21 cellular contexts compared by ENCODE assay signal in the genomic region with DNA sequence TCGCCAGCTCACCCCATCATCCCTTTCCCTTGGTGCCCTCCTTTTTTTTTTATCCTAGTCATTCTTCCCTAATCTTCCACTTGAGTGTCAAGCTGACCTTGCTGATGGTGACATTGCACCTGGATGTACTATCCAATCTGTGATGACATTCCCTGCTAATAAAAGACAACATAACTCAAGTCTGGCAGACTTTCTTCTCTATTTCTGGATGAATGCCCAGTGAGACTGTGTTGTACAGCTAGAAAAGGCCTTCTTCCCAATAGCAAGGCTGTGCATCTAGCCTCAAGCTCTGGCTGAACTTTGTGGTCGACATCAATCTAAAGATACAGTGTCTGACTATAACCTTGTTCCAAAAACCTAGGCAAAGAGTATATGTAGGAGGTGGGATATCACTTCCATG. TPM values are rescaled to one million over a fixed set of nuclear protein-coding genes. Genes with fewer than 3 reads are reported as not detected.
DNase-seq lines count a peak whose midpoint lies in the region; ATAC-seq and TF ChIP-seq lines count a peak whose summit lies in the region.
"Had no signal": no experiment of that assay in that cellular context is flagged by ENCODE, and none has a peak within 500 bp of the region (broad histone marks: within the 10 kb centered on the region; RNA-seq: fewer than 3 reads in every experiment).

No MANE protein-coding gene starts in this region.

- peak overlapping the region; percentile 5; the same call in 1 of the 2 replicates for H3K27ac ChIP-seq in C4-2B
- H3K27ac ChIP-seq in vagina: no peak overlapping the region
- H3K27ac ChIP-seq: ascending aorta, neutrophil, SJCRH30 had no signal

- H3K9me3 ChIP-seq in vagina: no peaks in the 10 kb centered on the region
- H3K9me3 ChIP-seq: ascending aorta, neutrophil, SJCRH30 had no signal

- intact Hi-C loops in vagina (cut with DNase I): no loop called here

- H3K4me1 Mint-ChIP-seq in activated naive CD8-positive, alpha-beta T cell (ENCODE audit: low read depth): peaks cover 89% of the 10 kb centered on the region
- H3K4me1 Mint-ChIP-seq in memory B cell: peaks cover 54% of the 10 kb centered on the region
- H3K4me1 Mint-ChIP-seq: endodermal cell had no signal

- H3K27ac Mint-ChIP-seq in activated naive CD8-positive, alpha-beta T cell: peak overlapping the region; percentile 94
- H3K27ac Mint-ChIP-seq in memory B cell: peak overlapping the region; percentile 89
- H3K27ac Mint-ChIP-seq: endodermal cell; T-helper 2 cell treated with Interferon-gamma antibody and Interleukin-4, amounts not matched to agents 5 μg/mL and 100 μg/mL, for 36 hours had no signal

- H3K4me3 ChIP-seq in vagina: no peak overlapping the region
- H3K4me3 ChIP-seq: ascending aorta, SJCRH30 had no signal

- DNase-seq in EH (ENCODE audit: low read depth): peak; percentile 55
- no peak for DNase-seq in memory B cell (ENCODE audit: low spot score in 2 of 2)
- no peak for DNase-seq in LoVo (ENCODE audit: low spot score)
- DNase-seq in vagina (ENCODE audit: extremely low spot score in 2 of 2): no peak
- DNase-seq: endodermal cell, GDM1, KG1, midbrain, NCI-H526, right cardiac atrium, SJCRH30 had no signal

- H3K27me3 Mint-ChIP-seq in activated naive CD8-positive, alpha-beta T cell: no peaks in the 10 kb centered on the region
- H3K27me3 Mint-ChIP-seq in memory B cell: no peaks in the 10 kb centered on the region

- H3K9me3 Mint-ChIP-seq in activated naive CD8-positive, alpha-beta T cell (ENCODE audit: low read depth): no peaks in the 10 kb centered on the region
- H3K9me3 Mint-ChIP-seq in memory B cell: no peaks in the 10 kb centered on the region
- H3K9me3 Mint-ChIP-seq: endodermal cell; T-helper 2 cell treated with Interferon-gamma antibody and Interleukin-4, amounts not matched to agents 5 μg/mL and 100 μg/mL, for 36 hours had no signal

- no peak for TF ChIP-seq POLR2A in vagina (IDR thresholded peaks at IDR 0.05)

- no peak for TF ChIP-seq CTCF in C4-2B (conservative IDR thresholded peaks at IDR 0.05)
- TF ChIP-seq CTCF in vagina (IDR thresholded peaks at IDR 0.05): no peak

- no peaks in the 10 kb centered on the region for H3K36me3 ChIP-seq in vagina
- H3K36me3 ChIP-seq: ascending aorta, neutrophil, SJCRH30 had no signal

- H3K36me3 Mint-ChIP-seq in activated naive CD8-positive, alpha-beta T cell: peaks cover 27% of the 10 kb centered on the region
- peaks cover 40% of the 10 kb centered on the region for H3K36me3 Mint-ChIP-seq in memory B cell

- ATAC-seq in memory B cell (ENCODE audit: low read depth) (no peak), GM19351 (IDR thresholded peaks at IDR 0.05; ENCODE audit: unreplicated experiment) (no peak)
- ATAC-seq: activated CD4-positive, CD25-positive, alpha-beta regulatory T cell treated with anti-CD3 and anti-CD28 coated beads, Interleukin-2, amount 50 U/mL, for 24 hours had no signal

- no peaks in the 10 kb centered on the region for H3K27me3 ChIP-seq in vagina
- H3K27me3 ChIP-seq: ascending aorta had no signal

- peaks cover 2% of the 10 kb centered on the region for H3K4me1 ChIP-seq in vagina
- H3K4me1 ChIP-seq: ascending aorta had no signal

- H3K4me3 Mint-ChIP-seq in activated naive CD8-positive, alpha-beta T cell: no peak overlapping the region
- no peak overlapping the region for H3K4me3 Mint-ChIP-seq in memory B cell
- H3K4me3 Mint-ChIP-seq: endodermal cell; T-helper 2 cell treated with Interferon-gamma antibody and Interleukin-4, amounts not matched to agents 5 μg/mL and 100 μg/mL, for 36 hours had no signal

RNA-seq across cellular contexts. Expression of a gene that starts 6.4 kb away (rescaled TPM):
- 1.5 TPM for total RNA-seq in vagina
- total RNA-seq: ascending aorta, chondrocyte, endodermal cell, OCI-LY7, right cardiac atrium, SJCRH30, urinary bladder had no signal

RNA-seq across cellular contexts. Expression of a gene that starts 18.1 kb away (rescaled TPM):
- 12.3 TPM for total RNA-seq in vagina
- total RNA-seq: chondrocyte, endodermal cell, SJCRH30 had no signal

RNA-seq across cellular contexts. Expression of a gene that starts 38.3 kb away (rescaled TPM):
- not detected for total RNA-seq in vagina
- total RNA-seq: ascending aorta, chondrocyte, endodermal cell, OCI-LY7, right cardiac atrium, SJCRH30, urinary bladder had no signal

RNA-seq across cellular contexts. Expression of a gene that starts 42.6 kb away (rescaled TPM):
- 0.25 TPM for total RNA-seq in vagina
- total RNA-seq: chondrocyte, endodermal cell, SJCRH30 had no signal
